ENCODE assay signal across 1 cellular context in genomic region chr13:95676775-95677563, GRCh38.
TF ChIP-seq lines count a peak whose summit lies in the region.

A gene with protein sequence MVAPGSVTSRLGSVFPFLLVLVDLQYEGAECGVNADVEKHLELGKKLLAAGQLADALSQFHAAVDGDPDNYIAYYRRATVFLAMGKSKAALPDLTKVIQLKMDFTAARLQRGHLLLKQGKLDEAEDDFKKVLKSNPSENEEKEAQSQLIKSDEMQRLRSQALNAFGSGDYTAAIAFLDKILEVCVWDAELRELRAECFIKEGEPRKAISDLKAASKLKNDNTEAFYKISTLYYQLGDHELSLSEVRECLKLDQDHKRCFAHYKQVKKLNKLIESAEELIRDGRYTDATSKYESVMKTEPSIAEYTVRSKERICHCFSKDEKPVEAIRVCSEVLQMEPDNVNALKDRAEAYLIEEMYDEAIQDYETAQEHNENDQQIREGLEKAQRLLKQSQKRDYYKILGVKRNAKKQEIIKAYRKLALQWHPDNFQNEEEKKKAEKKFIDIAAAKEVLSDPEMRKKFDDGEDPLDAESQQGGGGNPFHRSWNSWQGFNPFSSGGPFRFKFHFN (plus strand): TSS chr13:95677139. CDS start chr13:95677256, 117 bp downstream.

TF ChIP-seq in K562, 482 proteins besides CTCF, POLR2A, EP300 and RAD21 (continued from another document and continues in another):
- TF ChIP-seq, protein P1, sequence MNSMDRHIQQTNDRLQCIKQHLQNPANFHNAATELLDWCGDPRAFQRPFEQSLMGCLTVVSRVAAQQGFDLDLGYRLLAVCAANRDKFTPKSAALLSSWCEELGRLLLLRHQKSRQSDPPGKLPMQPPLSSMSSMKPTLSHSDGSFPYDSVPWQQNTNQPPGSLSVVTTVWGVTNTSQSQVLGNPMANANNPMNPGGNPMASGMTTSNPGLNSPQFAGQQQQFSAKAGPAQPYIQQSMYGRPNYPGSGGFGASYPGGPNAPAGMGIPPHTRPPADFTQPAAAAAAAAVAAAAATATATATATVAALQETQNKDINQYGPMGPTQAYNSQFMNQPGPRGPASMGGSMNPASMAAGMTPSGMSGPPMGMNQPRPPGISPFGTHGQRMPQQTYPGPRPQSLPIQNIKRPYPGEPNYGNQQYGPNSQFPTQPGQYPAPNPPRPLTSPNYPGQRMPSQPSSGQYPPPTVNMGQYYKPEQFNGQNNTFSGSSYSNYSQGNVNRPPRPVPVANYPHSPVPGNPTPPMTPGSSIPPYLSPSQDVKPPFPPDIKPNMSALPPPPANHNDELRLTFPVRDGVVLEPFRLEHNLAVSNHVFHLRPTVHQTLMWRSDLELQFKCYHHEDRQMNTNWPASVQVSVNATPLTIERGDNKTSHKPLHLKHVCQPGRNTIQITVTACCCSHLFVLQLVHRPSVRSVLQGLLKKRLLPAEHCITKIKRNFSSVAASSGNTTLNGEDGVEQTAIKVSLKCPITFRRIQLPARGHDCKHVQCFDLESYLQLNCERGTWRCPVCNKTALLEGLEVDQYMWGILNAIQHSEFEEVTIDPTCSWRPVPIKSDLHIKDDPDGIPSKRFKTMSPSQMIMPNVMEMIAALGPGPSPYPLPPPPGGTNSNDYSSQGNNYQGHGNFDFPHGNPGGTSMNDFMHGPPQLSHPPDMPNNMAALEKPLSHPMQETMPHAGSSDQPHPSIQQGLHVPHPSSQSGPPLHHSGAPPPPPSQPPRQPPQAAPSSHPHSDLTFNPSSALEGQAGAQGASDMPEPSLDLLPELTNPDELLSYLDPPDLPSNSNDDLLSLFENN (IDR thresholded peaks at IDR 0.05; ENCODE audit: low read depth in 2 of 2, low read length in 2 of 2), result no peak
- 0 out of 2 replicates have a peak, but pooled peaks have one; percentile 48 for TF ChIP-seq RBM14 (IDR thresholded peaks at IDR 0.05; ENCODE audit: borderline replicate concordance, insufficient read depth, low read depth, low read length)
- TF ChIP-seq ETS2 (tag; IDR thresholded peaks at IDR 0.05; ENCODE audit: borderline replicate concordance, poor library complexity, severe bottlenecking), result no peak
- TF ChIP-seq TSC22D4 (tag; IDR thresholded peaks at IDR 0.05), result no peak
- no peak for TF ChIP-seq RBBP5 (IDR thresholded peaks at IDR 0.05; ENCODE audit: borderline replicate concordance, insufficient read depth, low read length, poor library complexity, severe bottlenecking)
- TF ChIP-seq MBD2 (IDR thresholded peaks at IDR 0.05; ENCODE audit: borderline replicate concordance, low read depth), result peak; percentile 49; the same call in 1 of the 2 replicates
- no peak for TF ChIP-seq CAMTA2 (CRISPR knock-in tag; conservative IDR thresholded peaks at IDR 0.05)
- 0 out of 2 replicates have a peak, but pooled peaks have one; percentile 24 for TF ChIP-seq FOXP1 (CRISPR knock-in tag; IDR thresholded peaks at IDR 0.05)
- no peak for TF ChIP-seq ZFP30 (CRISPR knock-in tag; IDR thresholded peaks at IDR 0.05; ENCODE audit: borderline replicate concordance)
- no peak for TF ChIP-seq MXD1 (CRISPR knock-in tag; IDR thresholded peaks at IDR 0.05; ENCODE audit: borderline replicate concordance, poor library complexity, severe bottlenecking)
- peak; percentile 67; the same call in 1 of the 2 replicates for TF ChIP-seq CREM (IDR thresholded peaks at IDR 0.05; ENCODE audit: low read depth)
- no peak for TF ChIP-seq ZNF507 (tag; conservative IDR thresholded peaks at IDR 0.05)
- no peak for TF ChIP-seq FOXA1 (IDR thresholded peaks at IDR 0.05; ENCODE audit: borderline replicate concordance)
- TF ChIP-seq, protein P2, sequence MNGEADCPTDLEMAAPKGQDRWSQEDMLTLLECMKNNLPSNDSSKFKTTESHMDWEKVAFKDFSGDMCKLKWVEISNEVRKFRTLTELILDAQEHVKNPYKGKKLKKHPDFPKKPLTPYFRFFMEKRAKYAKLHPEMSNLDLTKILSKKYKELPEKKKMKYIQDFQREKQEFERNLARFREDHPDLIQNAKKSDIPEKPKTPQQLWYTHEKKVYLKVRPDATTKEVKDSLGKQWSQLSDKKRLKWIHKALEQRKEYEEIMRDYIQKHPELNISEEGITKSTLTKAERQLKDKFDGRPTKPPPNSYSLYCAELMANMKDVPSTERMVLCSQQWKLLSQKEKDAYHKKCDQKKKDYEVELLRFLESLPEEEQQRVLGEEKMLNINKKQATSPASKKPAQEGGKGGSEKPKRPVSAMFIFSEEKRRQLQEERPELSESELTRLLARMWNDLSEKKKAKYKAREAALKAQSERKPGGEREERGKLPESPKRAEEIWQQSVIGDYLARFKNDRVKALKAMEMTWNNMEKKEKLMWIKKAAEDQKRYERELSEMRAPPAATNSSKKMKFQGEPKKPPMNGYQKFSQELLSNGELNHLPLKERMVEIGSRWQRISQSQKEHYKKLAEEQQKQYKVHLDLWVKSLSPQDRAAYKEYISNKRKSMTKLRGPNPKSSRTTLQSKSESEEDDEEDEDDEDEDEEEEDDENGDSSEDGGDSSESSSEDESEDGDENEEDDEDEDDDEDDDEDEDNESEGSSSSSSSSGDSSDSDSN (IDR thresholded peaks at IDR 0.05; ENCODE audit: borderline replicate concordance in 1 of 2, low read depth in 2 of 2, low read length in 2 of 2), result peak; percentile 62 to 75; a peak in 2 of 4 replicates
- peak; percentile 99 for TF ChIP-seq POLR2G (IDR thresholded peaks at IDR 0.05; ENCODE audit: low read depth, low read length)
- TF ChIP-seq EP400 (IDR thresholded peaks at IDR 0.05), result peak; percentile 76; the same call in 1 of the 2 replicates
- no peak for TF ChIP-seq ZNF77 (CRISPR knock-in tag; IDR thresholded peaks at IDR 0.05)
- peak; percentile 35 for TF ChIP-seq NEUROD1 (IDR thresholded peaks at IDR 0.05; ENCODE audit: borderline replicate concordance, low read depth, low read length, partially characterized antibody)
- peak; percentile 52; the same call in 1 of the 2 replicates for TF ChIP-seq SOX6 (IDR thresholded peaks at IDR 0.05)
- TF ChIP-seq ZNF175 (CRISPR knock-in tag; IDR thresholded peaks at IDR 0.05; ENCODE audit: low read depth), result no peak
- TF ChIP-seq ATF6 (CRISPR knock-in tag; IDR thresholded peaks at IDR 0.05), result peak; percentile 84; the same call in 1 of the 2 replicates
- TF ChIP-seq ZNF311 (CRISPR knock-in tag; IDR thresholded peaks at IDR 0.05), result no peak
- peak; percentile 76; the same call in 1 of the 2 replicates for TF ChIP-seq KAT7 (CRISPR knock-in tag; IDR thresholded peaks at IDR 0.05; ENCODE audit: borderline replicate concordance)
- peak; percentile 99 for TF ChIP-seq RBFOX2 (IDR thresholded peaks at IDR 0.05; ENCODE audit: low read depth, low read length)
- no peak; the same call in 1 of the 2 replicates for TF ChIP-seq ETS1 (conservative IDR thresholded peaks at IDR 0.05; ENCODE audit: control insufficient read depth, low read depth, low read length)
- TF ChIP-seq ZNF280A (IDR thresholded peaks at IDR 0.05; ENCODE audit: low read depth, partially characterized antibody), result no peak
- no peak for TF ChIP-seq NCOA4 (IDR thresholded peaks at IDR 0.05; ENCODE audit: partially characterized antibody)
- TF ChIP-seq RFX1 (IDR thresholded peaks at IDR 0.05), result no peak
- TF ChIP-seq ZKSCAN3 (CRISPR knock-in tag; IDR thresholded peaks at IDR 0.05), result no peak
- TF ChIP-seq HES1 (IDR thresholded peaks at IDR 0.05; ENCODE audit: low read depth), result peak; percentile 42; the same call in 1 of the 2 replicates
- TF ChIP-seq RAD51 (IDR thresholded peaks at IDR 0.05; ENCODE audit: borderline replicate concordance, low read depth), result no peak
- peak; percentile 79 for TF ChIP-seq TBP (optimal IDR thresholded peaks at IDR 0.05; ENCODE audit: low read depth, low read length)
- peak; percentile 88 for TF ChIP-seq MEIS2 (IDR thresholded peaks at IDR 0.05; ENCODE audit: partially characterized antibody)
- no peak for TF ChIP-seq POLR3G (IDR thresholded peaks at IDR 0.05; ENCODE audit: extremely low read depth, insufficient read length, insufficient replicate concordance)
- no peak for TF ChIP-seq FOXJ2 (tag; IDR thresholded peaks at IDR 0.05)
- TF ChIP-seq ZNF707 (CRISPR knock-in tag; conservative IDR thresholded peaks at IDR 0.05), result no peak
- TF ChIP-seq YY1 (IDR thresholded peaks at IDR 0.05; ENCODE audit: borderline replicate concordance in 1 of 3, control insufficient read depth in 1 of 3, extremely low read depth in 1 of 3, insufficient read depth in 3 of 3, insufficient read length in 1 of 3, insufficient replicate concordance in 2 of 3, low read depth in 1 of 3, low read length in 2 of 3), result peak in 2 of 3 experiments; percentile 54 to 63
- TF ChIP-seq PML (IDR thresholded peaks at IDR 0.05; ENCODE audit: low read length), result peak; percentile 82; the same call in 1 of the 2 replicates
- peak; percentile 72 for TF ChIP-seq SMAD4 (CRISPR knock-in tag; conservative IDR thresholded peaks at IDR 0.05)
- TF ChIP-seq GMEB1 (CRISPR knock-in tag; IDR thresholded peaks at IDR 0.05), result no peak
